16 cellular contexts compared by ENCODE assay signal in genomic region chr22:37704645-37705044, GRCh38.
DNase-seq lines count a peak whose midpoint lies in the region; FAIRE-seq and TF ChIP-seq lines count a peak whose summit lies in the region.
"Had no signal": no experiment of that assay in that cellular context is flagged by ENCODE, and none has a peak within 500 bp of the region (broad histone marks: within the 10 kb centered on the region; RNA-seq: fewer than 3 reads in every experiment).

No MANE protein-coding gene starts in this region.

- H3K4me3 ChIP-seq in HEK293 (ENCODE audit: low read depth, low read length): no peak overlapping the region
- H3K4me3 ChIP-seq: HAP-1 had no signal

- POLR2A ChIA-PET in HEK293 (lab: Yijun Ruan, JAX) (no interaction called here), HEK293T (lab: Yijun Ruan, JAX) (no interaction called here)

- peak; percentile 32 for FAIRE-seq in urothelium cell line (lab: Jason Lieb, UNC)
- FAIRE-seq: GM12891, GM18507, H54 had no signal

- intact Hi-C loops in head of caudate nucleus (cut with DNase I): no loop called here

- H3K4me1 ChIP-seq in HEK293 (ENCODE audit: control insufficient read depth, insufficient read depth, low read length): no peaks in the 10 kb centered on the region
- H3K4me1 ChIP-seq: HAP-1 had no signal

- no peaks in the 10 kb centered on the region for H3K36me3 ChIP-seq in HEK293 (ENCODE audit: control insufficient read depth in 2 of 2, insufficient read depth in 1 of 2, low read length in 2 of 2)
- H3K36me3 ChIP-seq: HAP-1 had no signal

- TF ChIP-seq CTCF in HEK293 (tag by site-specific recombination; IDR thresholded peaks at IDR 0.05): no peak

- CTCF ChIA-PET in HEK293 (lab: Yijun Ruan, JAX): interaction anchor here (0.5 to 0.8 kb wide), 2 partner anchors 81 to 736 kb away, joined by 3 read pairs; no protein-coding TSS in a partner anchor
- CTCF ChIA-PET in HEK293T (lab: Yijun Ruan, JAX): interaction anchor here (0.7 kb wide), 1 partner anchor 10 kb away, joined by 3 read pairs; no protein-coding TSS in a partner anchor

- no peaks in the 10 kb centered on the region for H3K9me3 ChIP-seq in HEK293 (ENCODE audit: control insufficient read depth, insufficient read depth, low read depth, low read length)
- H3K9me3 ChIP-seq: HAP-1 had no signal

- DNase-seq in HEK293T (ENCODE audit: extremely low spot score) (no peak), urothelium cell line (ENCODE audit: low spot score) (no peak), head of caudate nucleus (no peak)
- DNase-seq: C1 segment of cervical spinal cord; Calu3; CD4-positive, alpha-beta memory T cell; COR-L47; DMS53; DMS79 treated with DMSO at 0.1 percent for 48 hours; GF-D8; GOT3 had no signal

- H3K27ac ChIP-seq in HEK293 (ENCODE audit: extremely low read depth, low read depth, low read length): no peak overlapping the region

TF ChIP-seq in HEK293, 187 proteins besides CTCF, POLR2A, EP300 and RAD21:
- TF ChIP-seq ZNF121 (tag by site-specific recombination; IDR thresholded peaks at IDR 0.05) (peak; percentile 87), PRDM6 (tag by site-specific recombination; IDR thresholded peaks at IDR 0.05) (no peak)

TF ChIP-seq in HEK293T, 16 proteins besides CTCF, POLR2A, EP300 and RAD21:
- no peak for TF ChIP-seq LEF1 (IDR thresholded peaks at IDR 0.05; ENCODE audit: borderline replicate concordance)
- TF ChIP-seq CTBP1 (IDR thresholded peaks at IDR 0.05; ENCODE audit: borderline replicate concordance): no peak
- no peak for TF ChIP-seq PKNOX1 (IDR thresholded peaks at IDR 0.05)
- TF ChIP-seq ZNF384 (IDR thresholded peaks at IDR 0.05): 0 out of 2 replicates have a peak, but pooled peaks have one; percentile 20
- TF ChIP-seq BHLHE40 (IDR thresholded peaks at IDR 0.05; ENCODE audit: borderline replicate concordance): no peak
- TF ChIP-seq FOXM1 (IDR thresholded peaks at IDR 0.05; ENCODE audit: borderline replicate concordance): no peak
